1 cellular context compared by ENCODE assay signal in genomic region chr6:46715106-46715505, GRCh38.
TF ChIP-seq lines count a peak whose summit lies in the region.

No MANE protein-coding gene starts in this region.

TF ChIP-seq in HCT116, 20 proteins besides CTCF, POLR2A, EP300 and RAD21 (continued from another document):
- TF ChIP-seq REST (IDR thresholded peaks at IDR 0.05; ENCODE audit: low read depth) (no peak), EZH2phosphoT487 (IDR thresholded peaks at IDR 0.05; ENCODE audit: borderline replicate concordance) (no peak), ZFX (IDR thresholded peaks at IDR 0.05) (no peak), EGR1 (IDR thresholded peaks at IDR 0.05; ENCODE audit: low read depth) (no peak), MAX (IDR thresholded peaks at IDR 0.05) (no peak), SP1 (IDR thresholded peaks at IDR 0.05; ENCODE audit: low read depth) (peak; percentile 39; the same call in 1 of the 2 replicates), TCF7L2 (IDR thresholded peaks at IDR 0.05; ENCODE audit: borderline replicate concordance, extremely low read depth, insufficient read depth, insufficient read length) (no peak)
TF ChIP-seq in HCT116: peak in this region for 5.
